In genomic region chr16:89502319-89502843, GRCh38 we compare ENCODE assay signal across 12 cellular contexts. TPM values are rescaled to one million over a fixed set of nuclear protein-coding genes. Genes with fewer than 3 reads are reported as not detected.
A peak's percentile ranks its signal among the peaks of the same experiment; 100 is the strongest.
DNase-seq lines count a peak whose midpoint lies in the region; ATAC-seq, FAIRE-seq and TF ChIP-seq lines count a peak whose summit lies in the region.
"Had no signal": no experiment of that assay in that cellular context is flagged by ENCODE, and none has a peak within 500 bp of the region (broad histone marks: within the 10 kb centered on the region; RNA-seq: fewer than 3 reads in every experiment).

No MANE protein-coding gene starts in this region.

- H3K27ac ChIP-seq in foreskin keratinocyte: peak overlapping the region; percentile 6

- H3K4me1 Mint-ChIP-seq in osteocyte (ENCODE audit: unreplicated experiment): peaks cover 29% of the 10 kb centered on the region

- peak overlapping the region; percentile 37 for H3K27ac Mint-ChIP-seq in osteocyte (ENCODE audit: unreplicated experiment)
- H3K27ac Mint-ChIP-seq: CD4-positive, alpha-beta T cell; T-helper 1 cell treated with Interleukin-12 subunit alpha and Interleukin-12 subunit beta and Interleukin-4 antibody, amounts not matched to agents 30 μg/mL and 1 μg/mL, for 36 hours had no signal

- TF ChIP-seq CTCF in foreskin keratinocyte (conservative IDR thresholded peaks at IDR 0.05): no peak
- no peak for TF ChIP-seq CTCF in osteocyte (IDR thresholded peaks at IDR 0.05)

- H3K4me1 ChIP-seq in foreskin keratinocyte: peaks cover 19% of the 10 kb centered on the region

- H3K27me3 Mint-ChIP-seq in osteocyte (ENCODE audit: unreplicated experiment): no peaks in the 10 kb centered on the region
- H3K27me3 Mint-ChIP-seq: CD4-positive, alpha-beta T cell had no signal

- no peak overlapping the region for H3K4me3 Mint-ChIP-seq in osteocyte (ENCODE audit: unreplicated experiment)
- H3K4me3 Mint-ChIP-seq: CD4-positive, alpha-beta T cell; T-helper 1 cell treated with Interleukin-12 subunit alpha and Interleukin-12 subunit beta and Interleukin-4 antibody, amounts not matched to agents 30 μg/mL and 1 μg/mL, for 36 hours had no signal

- no peaks in the 10 kb centered on the region for H3K9me3 Mint-ChIP-seq in osteocyte (ENCODE audit: unreplicated experiment)
- H3K9me3 Mint-ChIP-seq: CD4-positive, alpha-beta T cell; T-helper 1 cell treated with Interleukin-12 subunit alpha and Interleukin-12 subunit beta and Interleukin-4 antibody, amounts not matched to agents 30 μg/mL and 1 μg/mL, for 36 hours had no signal

- FAIRE-seq in RCC 7860 (lab: Jason Lieb, UNC): no peak
- FAIRE-seq: endometrium had no signal

- no peaks in the 10 kb centered on the region for H3K27me3 ChIP-seq in foreskin keratinocyte

- peak; percentile 71 for ATAC-seq in foreskin keratinocyte

- DNase-seq in ELF-1 (ENCODE audit: low read depth, low spot score): peak; percentile 84
- peak; percentile 50 for DNase-seq in RCC 7860 (ENCODE audit: low spot score)
- peak; percentile 80 to 91 for DNase-seq in foreskin keratinocyte
- no peak for DNase-seq in osteocyte (ENCODE audit: extremely low spot score, unreplicated experiment)
- DNase-seq in KG1 (lab: John Stamatoyannopoulos, UW): no peak
- no peak for DNase-seq in stimulated activated naive CD4-positive, alpha-beta T cell treated with Interleukin-2 at 50 U/mL for 16 hours (lab: John Stamatoyannopoulos, UW)
- DNase-seq in activated effector memory CD4-positive, alpha-beta T cell treated with Interleukin-2 at 50 U/mL for 16 hours: no peak
- DNase-seq in D341Med (ENCODE audit: low spot score): no peak
- DNase-seq: amygdala; CD4-positive, alpha-beta T cell had no signal

- peaks cover 2% of the 10 kb centered on the region for H3K36me3 Mint-ChIP-seq in osteocyte (ENCODE audit: unreplicated experiment)

RNA-seq across cellular contexts. Expression of gene SPG7, which starts 5.8 kb away (rescaled TPM):
- total RNA-seq in foreskin keratinocyte: 66.2 and 70.7 TPM in 2 replicates
- 52.7 and 53.6 TPM in 2 replicates for polyA plus RNA-seq in foreskin keratinocyte
- 113 and 125 TPM in 2 replicates for total RNA-seq in osteocyte

RNA-seq across cellular contexts. Expression of gene ANKRD11, which starts 12.0 kb away (rescaled TPM):
- 67.0 and 73.2 TPM in 2 replicates for total RNA-seq in foreskin keratinocyte
- polyA plus RNA-seq in foreskin keratinocyte: 45.8 and 54.3 TPM in 2 replicates
- total RNA-seq in osteocyte: 188 and 209 TPM in 2 replicates

RNA-seq across cellular contexts. Expression of gene RPL13, which starts 58.1 kb away (rescaled TPM):
- total RNA-seq in foreskin keratinocyte (2,272 and 2,558 TPM in 2 replicates), osteocyte (1,759 and 1,785 TPM in 2 replicates)
- 4,454 and 4,471 TPM in 2 replicates for polyA plus RNA-seq in foreskin keratinocyte

Comparison
In these comparisons a context has a peak if more than half of its experiments do, and no peak if none do; other contexts are left out.
1. DNase-seq: peak in ELF-1 (single experiment), RCC 7860 (single experiment) and foreskin keratinocyte (2 of 2); none in osteocyte (single experiment), KG1 (single experiment), stimulated activated naive CD4-positive, alpha-beta T cell treated with Interleukin-2 at 50 U/mL for 16 hours (single experiment), activated effector memory CD4-positive, alpha-beta T cell treated with Interleukin-2 at 50 U/mL for 16 hours (single experiment) and D341Med (single experiment).